8 cellular contexts compared by ENCODE assay signal in genomic region chr17:64837018-64837761, GRCh38.
DNase-seq lines count a peak whose midpoint lies in the region; TF ChIP-seq lines count a peak whose summit lies in the region.
"Not testable (repeated sequence)": the region's sequence is repeated elsewhere in the genome, so short reads cannot be mapped to it uniquely, and the experiment has no call there.

No MANE protein-coding gene starts in this region.

- H3K9me3 ChIP-seq in SK-N-SH; subcutaneous abdominal adipose tissue (ENCODE audit: control insufficient read depth in 5 of 5, low read length in 5 of 5): not testable (repeated sequence)

- not testable (repeated sequence) for H3K36me3 ChIP-seq in SK-N-SH (replicated peaks in 1 of 2; ENCODE audit: control insufficient read depth in 1 of 2, insufficient read depth in 2 of 2, low read length in 1 of 2); subcutaneous abdominal adipose tissue (ENCODE audit: control insufficient read depth in 5 of 5, insufficient read depth in 5 of 5, low read length in 5 of 5)

- TF ChIP-seq RAD21 in SK-N-SH (IDR thresholded peaks at IDR 0.05; ENCODE audit: low read length): not testable (repeated sequence)

- H4K20me1 ChIP-seq in SK-N-SH (ENCODE audit: insufficient read depth): not testable (repeated sequence)

- H3K4me1 ChIP-seq in SK-N-SH (ENCODE audit: control insufficient read depth in 1 of 2, insufficient read depth in 2 of 2, low read depth in 1 of 2, low read length in 1 of 2): not testable (repeated sequence)
- peaks cover 0 to 24% (median 12%) of the 10 kb centered on the region in 5 donors for H3K4me1 ChIP-seq in subcutaneous abdominal adipose tissue (ENCODE audit: control insufficient read depth in 5 of 5, insufficient read depth in 5 of 5, low read length in 5 of 5)

- H3K4me3 ChIP-seq in SK-N-SH (ENCODE audit: low read depth in 2 of 2, low read length in 1 of 2) (peak overlapping the region; percentile 61 to 88), subcutaneous abdominal adipose tissue (ENCODE audit: low read depth in 1 of 5, low read length in 5 of 5) (peak overlapping the region; percentile 59 to 71 (median 64))

- POLR2A ChIA-PET in SK-N-SH (lab: Yijun Ruan, JAX): not testable (repeated sequence)

- not testable (repeated sequence) for H3F3A ChIP-seq in SK-N-SH (replicated peaks; ENCODE audit: insufficient read depth)

- H3K9me2 ChIP-seq in SK-N-SH: not testable (repeated sequence)

- peak overlapping the region; percentile 95; the same call in 1 of the 2 replicates for H2AFZ ChIP-seq in SK-N-SH (ENCODE audit: low read depth)

- under 1% methylated on average over 32 of the region's 56 CpGs for WGBS in SK-N-SH (ENCODE audit: low lambda C conversion rate)

- H3K27ac ChIP-seq in SK-N-SH (ENCODE audit: low read depth in 2 of 2, low read length in 1 of 2): peak overlapping the region; percentile 49 to 67; a peak in 3 of 4 replicates
- H3K27ac ChIP-seq in subcutaneous abdominal adipose tissue (ENCODE audit: low read depth, low read length): peak overlapping the region; percentile 67

- not testable (repeated sequence) for TF ChIP-seq EP300 in SK-N-SH (IDR thresholded peaks at IDR 0.05; ENCODE audit: borderline replicate concordance in 1 of 2, low read depth in 1 of 2, low read length in 1 of 2)

- H3K27me3 ChIP-seq in SK-N-SH (ENCODE audit: insufficient read depth); subcutaneous abdominal adipose tissue (ENCODE audit: control insufficient read depth in 5 of 5, insufficient read depth in 4 of 5, low read length in 5 of 5): not testable (repeated sequence)

- CTCF ChIA-PET in SK-N-SH (lab: Yijun Ruan, JAX): interaction anchor here (0.8 kb wide), 1 partner anchor 60 kb away, joined by 3 read pairs; no protein-coding TSS in a partner anchor

- TF ChIP-seq CTCF in SK-N-SH (IDR thresholded peaks at IDR 0.05): not testable (repeated sequence)

- H3K4me2 ChIP-seq in SK-N-SH: peak overlapping the region; percentile 90

- DNase-seq in GM03348 (ENCODE audit: low spot score): peak; percentile 88
- peak; percentile 70 for DNase-seq in HCEC 1CT
- peak; percentile 75 for DNase-seq in M059J (ENCODE audit: low read depth)
- peak; percentile 93 for DNase-seq in SK-N-SH
- DNase-seq in activated naive CD4-positive, alpha-beta T cell treated with anti-CD3 and anti-CD28 coated beads, Interleukin-2, amount 50 U/mL, for 16 hours: peak; percentile 86
- peak; percentile 76 for DNase-seq in glomerular visceral epithelial cell (ENCODE audit: extremely low spot score)
- peak in 53 of 56 donors; percentile 23 to 89 (median 70) for DNase-seq in nucleus accumbens (lab: John Stamatoyannopoulos, UW)

- H3K9ac ChIP-seq in SK-N-SH (peak overlapping the region; percentile 74), subcutaneous abdominal adipose tissue (ENCODE audit: low read length in 5 of 5) (peak overlapping the region in 3 of 5 donors; percentile 30 to 75 (median 60))

- H3K79me2 ChIP-seq in SK-N-SH (ENCODE audit: insufficient read depth): peaks cover 25% of the 10 kb centered on the region

TF ChIP-seq in SK-N-SH, 30 proteins besides CTCF, POLR2A, EP300 and RAD21:
- 0 out of 2 replicates have a peak, but pooled peaks have one; percentile 20 for TF ChIP-seq MAX (IDR thresholded peaks at IDR 0.05; ENCODE audit: low read depth)
- peak; percentile 82 for TF ChIP-seq ELF1 (IDR thresholded peaks at IDR 0.05)
- peak; percentile 26; the same call in 1 of the 2 replicates for TF ChIP-seq POLR2AphosphoS5 (IDR thresholded peaks at IDR 0.05; ENCODE audit: low read depth, low read length)
- TF ChIP-seq TAF1 (IDR thresholded peaks at IDR 0.05; ENCODE audit: borderline replicate concordance, low read depth, low read length): peak; percentile 47; the same call in 1 of the 2 replicates
- TF ChIP-seq GABPA (IDR thresholded peaks at IDR 0.05; ENCODE audit: low read depth): peak; percentile 52; the same call in 1 of the 2 replicates

Comparison
In these comparisons a context has a peak if more than half of its experiments do, and no peak if none do; other contexts are left out.
1. Peak in every context shown above with its lines: DNase-seq, H3K4me3 ChIP-seq and H3K27ac ChIP-seq.